Comparison of ENCODE assay signal across 8 cellular contexts in the genomic region with DNA sequence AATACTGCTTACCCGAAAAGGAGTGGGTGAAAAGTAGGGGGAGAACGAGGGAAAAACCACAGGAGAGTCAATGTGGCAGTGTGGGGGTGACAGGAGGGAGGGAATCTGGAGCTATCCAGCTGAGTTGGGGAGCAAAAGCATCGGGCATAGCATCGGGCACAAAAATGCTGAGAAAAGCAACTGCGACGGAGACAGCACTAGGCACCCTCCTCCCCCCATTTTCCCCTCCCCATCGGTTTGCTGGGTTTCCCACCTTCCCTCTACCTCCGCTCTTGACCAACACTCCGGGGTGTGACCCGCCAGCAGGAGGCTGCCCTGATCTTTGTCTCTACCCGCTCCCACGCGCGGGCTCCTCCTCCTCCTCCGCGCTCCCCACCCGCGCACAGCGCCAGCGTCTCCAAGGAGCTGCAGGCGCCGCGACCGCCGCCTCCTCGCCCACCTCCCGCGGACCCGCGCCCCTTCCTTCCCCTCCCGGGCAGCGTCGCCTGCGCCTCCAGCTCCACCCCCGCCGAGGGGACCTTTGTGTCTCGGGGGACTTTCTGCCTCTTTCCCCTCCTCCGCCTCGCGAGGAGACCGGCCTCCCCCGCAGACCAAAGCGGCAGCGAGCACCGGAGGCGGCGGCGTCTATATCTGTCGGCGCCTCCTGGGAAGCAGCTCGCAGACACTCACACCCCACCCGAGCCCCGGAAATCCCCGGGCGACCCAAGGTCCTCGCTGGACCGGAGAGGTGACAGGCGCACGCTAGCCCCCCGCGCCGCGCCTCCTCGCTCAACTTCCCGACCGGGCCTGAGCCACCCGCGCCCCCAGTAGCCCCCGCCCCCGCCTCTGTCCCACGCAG. TPM values are rescaled to one million over a fixed set of nuclear protein-coding genes. Genes with fewer than 3 reads are reported as not detected.
DNase-seq lines count a peak whose midpoint lies in the region; ATAC-seq lines count a peak whose summit lies in the region.

No MANE protein-coding gene starts in this region.

- H3K9me3 ChIP-seq in T-helper 17 cell (ENCODE audit: control insufficient read depth, low read length, poor library complexity, severe bottlenecking) = no peaks in the 10 kb centered on the region

- H3K4me3 Mint-ChIP-seq in T-helper 17 cell = peak overlapping the region; percentile 96

- no peaks in the 10 kb centered on the region for H3K27me3 Mint-ChIP-seq in T-helper 17 cell

- DNase-seq in EL (peak; percentile 66), HuH-7 (ENCODE audit: low spot score) (peak; percentile 45), T-helper 17 cell (peak; percentile 65 to 74 (median 71)), anterior cingulate cortex (lab: John Stamatoyannopoulos, UW) (peak in 55 of 58 donors; percentile 14 to 80 (median 61)), hepatic stellate cell (ENCODE audit: low spot score) (peak; percentile 59), sciatic nerve (ENCODE audit: low spot score) (peak; percentile 82), middle frontal gyrus (ENCODE audit: extremely low spot score, low spot score) (no peak)

- peak overlapping the region; percentile 97 for H3K27ac Mint-ChIP-seq in T-helper 17 cell

- ATAC-seq in GM21447 (IDR thresholded peaks at IDR 0.05; ENCODE audit: unreplicated experiment) (peak; percentile 33), T-helper 17 cell (peak; percentile 54), sciatic nerve (peak; percentile 83)

- intact Hi-C loops in sciatic nerve (cut with DNase I) = no loop called here

- H3K4me1 Mint-ChIP-seq in T-helper 17 cell = peaks cover 31% of the 10 kb centered on the region

- H3K36me3 Mint-ChIP-seq in T-helper 17 cell (ENCODE audit: low read depth) = no peaks in the 10 kb centered on the region

RNA-seq across cellular contexts. Expression of gene CDK17, which starts 0.9 kb away (rescaled TPM):
- total RNA-seq in T-helper 17 cell (100 to 1,000 TPM; 123 to 131 TPM), sciatic nerve (77.6 TPM)

Comparison
In these comparisons a context has a peak if more than half of its experiments do, and no peak if none do; other contexts are left out.
1. ATAC-seq: peak in every context shown above with its lines; median percentile 83 in sciatic nerve; 54 in T-helper 17 cell; 33 in GM21447.